6 cellular contexts compared by ENCODE assay signal in genomic region chr1:173499729-173500128, GRCh38.
"Had no signal": no experiment of that assay in that cellular context is flagged by ENCODE, and none has a peak within 500 bp of the region (broad histone marks: within the 10 kb centered on the region; RNA-seq: fewer than 3 reads in every experiment).

No MANE protein-coding gene starts in this region.

- FAIRE-seq: GM12878, GM12891, GM18507, GM19239 had no signal

- DNase-seq: GDM1, GF-D8 had no signal

- H3K4me3 ChIP-seq: GM12878 had no signal

- ATAC-seq: GM12878 had no signal
